ENCODE assay signal across 24 cellular contexts in genomic region chr4:73705721-73706120, GRCh38. TPM values are rescaled to one million over a fixed set of nuclear protein-coding genes. Genes with fewer than 3 reads are reported as not detected.
DNase-seq lines count a peak whose midpoint lies in the region; ATAC-seq and TF ChIP-seq lines count a peak whose summit lies in the region.
"Had no signal": no experiment of that assay in that cellular context is flagged by ENCODE, and none has a peak within 500 bp of the region (broad histone marks: within the 10 kb centered on the region; RNA-seq: fewer than 3 reads in every experiment).

No MANE protein-coding gene starts in this region.

- no peak for TF ChIP-seq POLR2A in uterus (IDR thresholded peaks at IDR 0.05)

- H2AFZ ChIP-seq in SK-N-SH (ENCODE audit: low read depth) = no peak overlapping the region

- H3K27me3 ChIP-seq in SK-N-SH (ENCODE audit: insufficient read depth) (no peaks in the 10 kb centered on the region), SJSA1 (replicated peaks) (no peaks in the 10 kb centered on the region), foreskin keratinocyte (no peaks in the 10 kb centered on the region), subcutaneous abdominal adipose tissue (ENCODE audit: control insufficient read depth in 5 of 5, insufficient read depth in 4 of 5, low read length in 5 of 5) (no peaks in the 10 kb centered on the region), uterus (no peaks in the 10 kb centered on the region)
- H3K27me3 ChIP-seq: Peyer's patch had no signal

- H3F3A ChIP-seq in SK-N-SH (replicated peaks; ENCODE audit: insufficient read depth) = peaks cover 57% of the 10 kb centered on the region

- H3K9me3 ChIP-seq in SK-N-SH = no peaks in the 10 kb centered on the region
- no peaks in the 10 kb centered on the region for H3K9me3 ChIP-seq in SJSA1 (replicated peaks)
- no peaks in the 10 kb centered on the region for H3K9me3 ChIP-seq in subcutaneous abdominal adipose tissue (ENCODE audit: control insufficient read depth in 5 of 5, low read length in 5 of 5)
- no peaks in the 10 kb centered on the region for H3K9me3 ChIP-seq in uterus
- H3K9me3 ChIP-seq: lower lobe of right lung, Peyer's patch, spleen had no signal

- WGBS in SK-N-SH (ENCODE audit: low lambda C conversion rate) = 33% methylated on average over 1 of the region's 1 CpG

- POLR2A ChIA-PET in SK-N-SH (lab: Yijun Ruan, JAX) = no interaction called here

- intact Hi-C loops in uterus (cut with DNase I; ENCODE audit: low total_unique reads) = no loop called here

- H3K4me1 ChIP-seq in SK-N-SH (ENCODE audit: control insufficient read depth in 1 of 2, insufficient read depth in 2 of 2, low read depth in 1 of 2, low read length in 1 of 2) (peaks cover 0 to 38% of the 10 kb centered on the region in 2 experiments; a peak in 3 of 4 replicates), SJSA1 (replicated peaks) (peaks cover 82% of the 10 kb centered on the region), foreskin keratinocyte (peaks cover 58% of the 10 kb centered on the region), subcutaneous abdominal adipose tissue (ENCODE audit: control insufficient read depth in 5 of 5, insufficient read depth in 5 of 5, low read length in 5 of 5) (peaks cover 0 to 29% (median 27%) of the 10 kb centered on the region in 5 donors), uterus (peaks cover 0 to 8% of the 10 kb centered on the region in 2 donors)
- H3K4me1 ChIP-seq: Peyer's patch had no signal

- no peak for DNase-seq in SK-N-SH
- DNase-seq in SJSA1 (ENCODE audit: low read depth in 1 of 2, low spot score in 2 of 2) = no peak
- DNase-seq in foreskin keratinocyte = no peak
- no peak for DNase-seq in activated gamma-delta T cell (lab: John Stamatoyannopoulos, UW)
- no peak for DNase-seq in NOMO-1 treated with dmso at 0.1 percent for 144 hours (lab: John Stamatoyannopoulos, UW; ENCODE audit: unreplicated experiment)
- no peak for DNase-seq in uterus
- DNase-seq: activated CD4-positive, alpha-beta T cell treated with anti-CD3 and anti-CD28 coated beads, Interleukin-2, amount 50 U/mL, for 48 hours; activated effector memory CD4-positive, alpha-beta T cell treated with Interleukin-2 at 50 U/mL for 16 hours; AML-193; COR-L47; cortex of kidney; hippocampal formation; lower lobe of right lung; NCI-H1105; NCI-H2029 treated with DMSO at 0.1 percent for 48 hours; NCI-H345; NCI-H82; Peyer's patch; spleen; stimulated activated CD4-positive, alpha-beta T cell treated with anti-CD3 and anti-CD28 coated beads, Interleukin-4, amount 100 ng/mL, for 24 hours; trophoblast cell had no signal

- peak overlapping the region; percentile 62; the same call in 1 of the 2 replicates for H3K4me2 ChIP-seq in SK-N-SH

- H3K27ac ChIP-seq in SK-N-SH (ENCODE audit: low read depth in 2 of 2, low read length in 1 of 2) = peak overlapping the region in 1 of 2 experiments; percentile 98; a peak in 2 of 4 replicates
- peak overlapping the region; percentile 99 for H3K27ac ChIP-seq in SJSA1
- H3K27ac ChIP-seq in foreskin keratinocyte = peak overlapping the region; percentile 89
- H3K27ac ChIP-seq in subcutaneous abdominal adipose tissue (ENCODE audit: low read depth, low read length) = peak overlapping the region; percentile 86
- peak overlapping the region in 1 of 2 donors; percentile 60 for H3K27ac ChIP-seq in uterus
- H3K27ac ChIP-seq: 22Rv1 had no signal

- H3K79me2 ChIP-seq in SK-N-SH (ENCODE audit: insufficient read depth) = no peaks in the 10 kb centered on the region

- ATAC-seq in SK-N-SH treated with all-trans-retinoic acid at 6 μM for 48 hours (no peak), foreskin keratinocyte (no peak)

- H3K36me3 ChIP-seq in SK-N-SH (replicated peaks in 1 of 2; ENCODE audit: control insufficient read depth in 1 of 2, insufficient read depth in 2 of 2, low read length in 1 of 2) (no peaks in the 10 kb centered on the region), SJSA1 (no peaks in the 10 kb centered on the region), subcutaneous abdominal adipose tissue (ENCODE audit: control insufficient read depth in 5 of 5, insufficient read depth in 5 of 5, low read length in 5 of 5) (no peaks in the 10 kb centered on the region), uterus (no peaks in the 10 kb centered on the region)
- H3K36me3 ChIP-seq: lower lobe of right lung, Peyer's patch, spleen had no signal

- no peaks in the 10 kb centered on the region for H3K9me2 ChIP-seq in SK-N-SH

- TF ChIP-seq RAD21 in SK-N-SH (IDR thresholded peaks at IDR 0.05; ENCODE audit: low read length) = no peak

- CTCF ChIA-PET in SK-N-SH (lab: Yijun Ruan, JAX) = no interaction called here

- TF ChIP-seq CTCF in SK-N-SH (IDR thresholded peaks at IDR 0.05) = no peak
- TF ChIP-seq CTCF in foreskin keratinocyte (conservative IDR thresholded peaks at IDR 0.05) = no peak
- TF ChIP-seq CTCF in uterus (IDR thresholded peaks at IDR 0.05) = no peak

- H3K4me3 ChIP-seq in SK-N-SH (ENCODE audit: low read depth in 2 of 2, low read length in 1 of 2) (no peak overlapping the region), SJSA1 (no peak overlapping the region), subcutaneous abdominal adipose tissue (ENCODE audit: low read depth in 1 of 5, low read length in 5 of 5) (no peak overlapping the region), uterus (no peak overlapping the region)
- H3K4me3 ChIP-seq: lower lobe of right lung, Peyer's patch had no signal

- H3K9ac ChIP-seq in SK-N-SH (peak overlapping the region; percentile 19; the same call in 1 of the 2 replicates), subcutaneous abdominal adipose tissue (ENCODE audit: low read length in 5 of 5) (no peak overlapping the region)

- TF ChIP-seq EP300 in SK-N-SH (IDR thresholded peaks at IDR 0.05; ENCODE audit: borderline replicate concordance in 1 of 2, low read depth in 1 of 2, low read length in 1 of 2) = no peak

- H4K20me1 ChIP-seq in SK-N-SH (ENCODE audit: insufficient read depth) = no peaks in the 10 kb centered on the region

TF ChIP-seq in SK-N-SH, 30 proteins besides CTCF, POLR2A, EP300 and RAD21 (continues in another document):
- TF ChIP-seq MXI1 (IDR thresholded peaks at IDR 0.05; ENCODE audit: low read depth, low read length) = no peak
- no peak for TF ChIP-seq FOXM1 (IDR thresholded peaks at IDR 0.05; ENCODE audit: low read depth)
- TF ChIP-seq ZBTB33 (IDR thresholded peaks at IDR 0.05; ENCODE audit: borderline replicate concordance, low read depth) = no peak
- no peak for TF ChIP-seq RXRA (IDR thresholded peaks at IDR 0.05; ENCODE audit: borderline replicate concordance, low read depth)

TF ChIP-seq in SK-N-SH treated with all-trans-retinoic acid at 6 μM for 48 hours, 23 proteins besides CTCF, POLR2A, EP300 and RAD21:
- TF ChIP-seq PPARA (CRISPR knock-in tag; IDR thresholded peaks at IDR 0.05; ENCODE audit: borderline replicate concordance) = no peak
- no peak for TF ChIP-seq TCF4 (CRISPR knock-in tag; IDR thresholded peaks at IDR 0.05; ENCODE audit: borderline replicate concordance)
- no peak for TF ChIP-seq ZFP3 (CRISPR knock-in tag; IDR thresholded peaks at IDR 0.05)
- TF ChIP-seq SNAI2 (CRISPR knock-in tag; IDR thresholded peaks at IDR 0.05) = no peak
- no peak for TF ChIP-seq OSR1 (CRISPR knock-in tag; IDR thresholded peaks at IDR 0.05)
- no peak for TF ChIP-seq PATZ1 (CRISPR knock-in tag; IDR thresholded peaks at IDR 0.05; ENCODE audit: borderline replicate concordance)
- no peak for TF ChIP-seq ARNTL (CRISPR knock-in tag; IDR thresholded peaks at IDR 0.05; ENCODE audit: borderline replicate concordance, low read depth)
- TF ChIP-seq ZFP30 (CRISPR knock-in tag; IDR thresholded peaks at IDR 0.05) = no peak
- no peak for TF ChIP-seq GLIS3 (CRISPR knock-in tag; IDR thresholded peaks at IDR 0.05)
- TF ChIP-seq ZNF8 (CRISPR knock-in tag; IDR thresholded peaks at IDR 0.05) = no peak
- TF ChIP-seq CREB5 (CRISPR knock-in tag; IDR thresholded peaks at IDR 0.05; ENCODE audit: low read depth) = no peak

RNA-seq across cellular contexts. Expression of gene CXCL8, which starts 34.6 kb away (rescaled TPM):
- 6.0 and 7.7 TPM in 2 replicates for polyA plus RNA-seq in SK-N-SH (2012; rRNA removed)
- 6.9 and 7.8 TPM in 2 replicates for polyA plus RNA-seq in SK-N-SH (2012; cell fraction: cytosol; rRNA removed)
- 5.1 and 15.7 TPM in 2 replicates for polyA plus RNA-seq in SK-N-SH (2012; cell fraction: nucleus; rRNA removed)
- 19.7 and 26.4 TPM in 2 replicates for total RNA-seq in SJSA1 (2014; rRNA removed; shearing (Covaris generic))
- total RNA-seq in foreskin keratinocyte = 2.5 and 2.9 TPM in 2 replicates
- polyA plus RNA-seq in foreskin keratinocyte = 1.0 and 1.5 TPM in 2 replicates
- 1 to 10 TPM in 1 of 4 donors, under 1 TPM in 1, not detected in 2; 0.67 to 2.2 TPM for total RNA-seq in uterus
